ENCODE assay signal across 18 cellular contexts in genomic region chr5:10981927-10982326, GRCh38.
DNase-seq lines count a peak whose midpoint lies in the region; ATAC-seq, FAIRE-seq and TF ChIP-seq lines count a peak whose summit lies in the region.
"Had no signal": no experiment of that assay in that cellular context is flagged by ENCODE, and none has a peak within 500 bp of the region (broad histone marks: within the 10 kb centered on the region; RNA-seq: fewer than 3 reads in every experiment).

No MANE protein-coding gene starts in this region.

- TF ChIP-seq CTCF in pancreas (IDR thresholded peaks at IDR 0.05) = no peak

- H3K9me3 ChIP-seq in BLaER1 (no peaks in the 10 kb centered on the region), pancreas (no peaks in the 10 kb centered on the region)
- H3K9me3 ChIP-seq: A549 had no signal

- peak; percentile 19 for DNase-seq in NCI-H2171 treated with DMSO at 0.1 percent for 48 hours (lab: John Stamatoyannopoulos, UW)
- no peak for DNase-seq in NCI-H2171 (lab: John Stamatoyannopoulos, UW)
- DNase-seq in NCI-H69 (lab: John Stamatoyannopoulos, UW) = peak; percentile 83
- no peak for DNase-seq in pancreas
- no peak for DNase-seq in NCI-H526 (lab: John Stamatoyannopoulos, UW)
- DNase-seq: AML-193; Calu3; CD8-positive, alpha-beta T cell; DMS79 treated with DMSO at 0.1 percent for 48 hours; H9; IMR-90 had no signal

- H4K20me1 ChIP-seq in BLaER1 = no peaks in the 10 kb centered on the region

- peak overlapping the region; percentile 36 for H3K4me2 ChIP-seq in BLaER1
- H3K4me2 ChIP-seq: A549 had no signal

- H3K27ac ChIP-seq in BLaER1 (no peak overlapping the region), pancreas (peak overlapping the region in 3 of 4 donors; percentile 11 to 35 (median 13))
- H3K27ac ChIP-seq: 22Rv1, A549 had no signal

- H3K4me3 ChIP-seq in BLaER1 (no peak overlapping the region), pancreas (no peak overlapping the region)
- H3K4me3 ChIP-seq: A549, GM12878 had no signal

- intact Hi-C loops in pancreas (cut with DNase I) = no loop called here

- H3K36me3 ChIP-seq in BLaER1 (no peaks in the 10 kb centered on the region), pancreas (no peaks in the 10 kb centered on the region)

- no peak overlapping the region for H3K9ac ChIP-seq in BLaER1

- peaks cover 31% of the 10 kb centered on the region for H3K4me1 ChIP-seq in BLaER1
- H3K4me1 ChIP-seq in pancreas = no peaks in the 10 kb centered on the region
- H3K4me1 ChIP-seq: A549 had no signal

- ATAC-seq in pancreas (no peak), GM21381 (IDR thresholded peaks at IDR 0.05; ENCODE audit: unreplicated experiment) (no peak)
- ATAC-seq: A549; CD8-positive, alpha-beta T cell; GM12878 had no signal

- H3K27me3 ChIP-seq in BLaER1 = no peaks in the 10 kb centered on the region
- H3K27me3 ChIP-seq in pancreas = no peaks in the 10 kb centered on the region

- FAIRE-seq in pancreas (lab: Jason Lieb, UNC) = no peak
- FAIRE-seq: A549, GM12878, H1, HTR-8/SVneo had no signal

- 81 to 83% methylated on average over 3 of the region's 3 CpGs for WGBS in pancreas, 2 donors

Comparison
In these comparisons a context has a peak if more than half of its experiments do, and no peak if none do; other contexts are left out.
1. DNase-seq: peak in NCI-H2171 treated with DMSO at 0.1 percent for 48 hours (single experiment) and NCI-H69 (single experiment); none in NCI-H2171 (single experiment), pancreas (0 of 6) and NCI-H526 (0 of 2).